Comparison of ENCODE assay signal across 12 cellular contexts in the genomic region with DNA sequence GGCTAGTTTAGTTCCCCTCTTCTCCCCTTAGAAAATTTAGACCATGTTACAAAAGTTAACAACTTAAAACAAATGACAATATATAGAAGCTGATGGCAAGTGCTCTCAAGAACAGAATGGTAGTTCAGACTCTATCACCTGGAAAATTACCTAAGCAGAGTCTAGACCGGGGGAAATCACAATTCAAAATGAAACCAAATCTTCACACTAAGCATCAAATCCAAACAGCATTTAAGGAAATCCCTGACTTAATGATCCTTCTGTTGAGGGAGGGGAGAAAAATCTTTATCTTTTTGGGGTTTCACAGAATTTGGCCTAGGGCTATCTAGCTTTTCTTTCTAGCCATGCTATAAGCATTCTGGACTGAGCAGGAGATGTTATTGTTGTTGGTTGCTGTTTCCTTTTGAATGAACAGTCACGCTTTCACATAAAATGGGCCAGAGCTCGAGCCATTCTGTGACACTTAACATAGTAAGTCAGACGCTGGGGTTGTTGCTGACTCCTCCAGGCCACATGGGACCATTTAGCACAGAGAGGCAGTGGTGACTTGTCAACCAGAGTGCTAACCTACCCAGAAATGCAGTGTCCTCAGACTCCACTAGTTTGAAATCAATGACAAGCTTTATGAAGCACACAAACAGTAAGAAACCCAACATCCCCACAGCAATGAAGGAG.
DNase-seq lines count a peak whose midpoint lies in the region; ATAC-seq and TF ChIP-seq lines count a peak whose summit lies in the region.
"Had no signal": no experiment of that assay in that cellular context is flagged by ENCODE, and none has a peak within 500 bp of the region (broad histone marks: within the 10 kb centered on the region; RNA-seq: fewer than 3 reads in every experiment).

No MANE protein-coding gene starts in this region.

- DNase-seq in GM06990 (ENCODE audit: extremely low read depth, insufficient read length) (peak; percentile 25), AML-193 (lab: John Stamatoyannopoulos, UW) (no peak), T-helper 9 cell (no peak), NCI-H446 (lab: John Stamatoyannopoulos, UW) (no peak)
- DNase-seq: NCI-H446 treated with DMSO at 0.1 percent for 48 hours had no signal

- no peak overlapping the region for H3K4me3 ChIP-seq in GM06990 (replicated peaks; ENCODE audit: low read depth, low read length)
- H3K4me3 ChIP-seq: BLaER1 treated with 17β-estradiol and CSF1 and Interleukin-3, amounts not matched to agents 10 nM and 100 nM; hepatocyte; skin epidermis had no signal

- H3K27me3 ChIP-seq in GM06990 (replicated peaks; ENCODE audit: control insufficient read depth, insufficient read depth, low read length) = no peaks in the 10 kb centered on the region
- H3K27me3 ChIP-seq: BLaER1 treated with 17β-estradiol and CSF1 and Interleukin-3, amounts not matched to agents 10 nM and 100 nM; hepatocyte had no signal

- peak; percentile 79 for ATAC-seq in GM19035 (IDR thresholded peaks at IDR 0.05; ENCODE audit: unreplicated experiment)
- ATAC-seq in HG02678 (IDR thresholded peaks at IDR 0.05; ENCODE audit: unreplicated experiment) = peak; percentile 64
- ATAC-seq in HG03571 (IDR thresholded peaks at IDR 0.05; ENCODE audit: unreplicated experiment) = peak; percentile 72
- no peak for ATAC-seq in GM19324 (IDR thresholded peaks at IDR 0.05; ENCODE audit: low FRiP score, unreplicated experiment)

- no peaks in the 10 kb centered on the region for H3K36me3 ChIP-seq in GM06990 (ENCODE audit: control insufficient read depth, insufficient read depth, low read length)
- H3K36me3 ChIP-seq: BLaER1 treated with 17β-estradiol and CSF1 and Interleukin-3, amounts not matched to agents 10 nM and 100 nM had no signal

- no peak for TF ChIP-seq CTCF in GM06990 (IDR thresholded peaks at IDR 0.05; ENCODE audit: insufficient read depth, low read length, poor library complexity, severe bottlenecking)
